Comparison of ENCODE assay signal across 17 cellular contexts in genomic region chr4:146485968-146486367, GRCh38. TPM values are rescaled to one million over a fixed set of nuclear protein-coding genes. Genes with fewer than 3 reads are reported as not detected.
DNase-seq lines count a peak whose midpoint lies in the region; ATAC-seq, FAIRE-seq and TF ChIP-seq lines count a peak whose summit lies in the region.
"Had no signal": no experiment of that assay in that cellular context is flagged by ENCODE, and none has a peak within 500 bp of the region (broad histone marks: within the 10 kb centered on the region; RNA-seq: fewer than 3 reads in every experiment).

No MANE protein-coding gene starts in this region.

- no peak for DNase-seq in activated CD4-positive, CD25-positive, alpha-beta regulatory T cell (lab: John Stamatoyannopoulos, UW)
- DNase-seq in pancreas (no peak), cardiac septum (ENCODE audit: low spot score) (no peak)
- DNase-seq in stimulated activated CD4-positive, alpha-beta T cell treated with anti-CD3 and anti-CD28 coated beads, Interleukin-4, amount 100 ng/mL, for 4 hours: no peak
- no peak for DNase-seq in activated CD4-positive, alpha-beta memory T cell treated with anti-CD3 and anti-CD28 coated beads, Interleukin-2, amount 10 ng/mL, durations not matched to agents 7 days and 5 days
- DNase-seq: activated naive CD8-positive, alpha-beta T cell treated with anti-CD3 and anti-CD28 coated beads, Interleukin-2, amount 10 ng/mL, durations not matched to agents 7 days and 5 days; foreskin melanocyte; mammary epithelial cell; NCI-H2029 treated with DMSO at 0.1 percent for 48 hours; stimulated activated CD4-positive, alpha-beta T cell treated with anti-CD3 and anti-CD28 coated beads, Interleukin-2, amount 100 ng/mL, for 48 hours; trophoblast cell had no signal

- H3K4me1 ChIP-seq in pancreas: no peaks in the 10 kb centered on the region

- POLR2A ChIA-PET in activated CD4-positive, alpha-beta memory T cell treated with anti-CD3 and anti-CD28 coated beads, Interleukin-2, amount 10 ng/mL, durations not matched to agents 7 days and 5 days (lab: Charles Lee): no interaction called here

- H3K4me1 Mint-ChIP-seq in activated CD4-positive, alpha-beta memory T cell treated with anti-CD3 and anti-CD28 coated beads, Interleukin-2, amount 10 ng/mL, durations not matched to agents 7 days and 5 days: peaks cover 13% of the 10 kb centered on the region

- TF ChIP-seq CTCF in pancreas (IDR thresholded peaks at IDR 0.05): no peak

- H3K27me3 ChIP-seq in pancreas: no peaks in the 10 kb centered on the region

- no peak overlapping the region for H3K4me3 ChIP-seq in pancreas

- H3K36me3 Mint-ChIP-seq in activated CD4-positive, alpha-beta memory T cell treated with anti-CD3 and anti-CD28 coated beads, Interleukin-2, amount 10 ng/mL, durations not matched to agents 7 days and 5 days (ENCODE audit: low read depth): peaks cover 48% of the 10 kb centered on the region

- peaks cover 21% of the 10 kb centered on the region for H3K9me3 Mint-ChIP-seq in activated CD4-positive, alpha-beta memory T cell treated with anti-CD3 and anti-CD28 coated beads, Interleukin-2, amount 10 ng/mL, durations not matched to agents 7 days and 5 days

- peak; percentile 35 to 58 for ATAC-seq in activated CD4-positive, CD25-positive, alpha-beta regulatory T cell treated with anti-CD3 and anti-CD28 coated beads, Interleukin-2, amount 50 U/mL, for 24 hours
- ATAC-seq in GM21786 (IDR thresholded peaks at IDR 0.05; ENCODE audit: unreplicated experiment): peak; percentile 56
- peak; percentile 51 for ATAC-seq in HG03159 (IDR thresholded peaks at IDR 0.05; ENCODE audit: unreplicated experiment)
- no peak for ATAC-seq in pancreas

- H3K27me3 Mint-ChIP-seq in activated CD4-positive, alpha-beta memory T cell treated with anti-CD3 and anti-CD28 coated beads, Interleukin-2, amount 10 ng/mL, durations not matched to agents 7 days and 5 days: no peaks in the 10 kb centered on the region
- H3K27me3 Mint-ChIP-seq: activated naive CD8-positive, alpha-beta T cell treated with anti-CD3 and anti-CD28 coated beads, Interleukin-2, amount 10 ng/mL, durations not matched to agents 7 days and 5 days had no signal

- FAIRE-seq in pancreas (lab: Jason Lieb, UNC): peak; percentile 56

- intact Hi-C loops in pancreas (cut with DNase I) (no loop called here), cardiac septum (cut with DNase I) (no loop called here)

- H3K27ac ChIP-seq in pancreas: no peak overlapping the region
- H3K27ac ChIP-seq: 22Rv1 had no signal

- H3K9me3 ChIP-seq in pancreas: no peaks in the 10 kb centered on the region

- CTCF ChIA-PET in activated CD4-positive, alpha-beta memory T cell treated with anti-CD3 and anti-CD28 coated beads, Interleukin-2, amount 10 ng/mL, durations not matched to agents 7 days and 5 days (lab: Charles Lee): no interaction called here

- no peak overlapping the region for H3K27ac Mint-ChIP-seq in activated CD4-positive, alpha-beta memory T cell treated with anti-CD3 and anti-CD28 coated beads, Interleukin-2, amount 10 ng/mL, durations not matched to agents 7 days and 5 days
- H3K27ac Mint-ChIP-seq: nephron had no signal

- no peaks in the 10 kb centered on the region for H3K36me3 ChIP-seq in pancreas

- no peak overlapping the region for H3K4me3 Mint-ChIP-seq in activated CD4-positive, alpha-beta memory T cell treated with anti-CD3 and anti-CD28 coated beads, Interleukin-2, amount 10 ng/mL, durations not matched to agents 7 days and 5 days
- H3K4me3 Mint-ChIP-seq: nephron; T-helper 1 cell treated with Interleukin-12 subunit alpha and Interleukin-12 subunit beta and Interleukin-4 antibody, amounts not matched to agents 30 μg/mL and 1 μg/mL, for 36 hours had no signal

RNA-seq across cellular contexts. Expression of gene SLC10A7, which starts 35.8 kb away (rescaled TPM):
- total RNA-seq in pancreas (10 to 100 TPM in 1 of 6 donors, 1 to 10 TPM in 5; 5.5 to 11.1 (median 8.4) TPM), cardiac septum (5.0 TPM)
- polyA plus RNA-seq in pancreas: 1 to 10 TPM; 2.1 to 4.3 TPM
- total RNA-seq in activated CD4-positive, alpha-beta memory T cell treated with anti-CD3 and anti-CD28 coated beads, Interleukin-2, amount 10 ng/mL, durations not matched to agents 7 days and 5 days: 10 to 100 TPM; 14.8 to 18.9 TPM

Comparison
In these comparisons a context has a peak if more than half of its experiments do, and no peak if none do; other contexts are left out.
1. ATAC-seq: peak in activated CD4-positive, CD25-positive, alpha-beta regulatory T cell treated with anti-CD3 and anti-CD28 coated beads, Interleukin-2, amount 50 U/mL, for 24 hours (2 of 2), GM21786 (single experiment) and HG03159 (single experiment); none in pancreas (0 of 4).